ENCODE assay signal across 1 cellular context in genomic region chr2:226446406-226447001, GRCh38.
TF ChIP-seq lines count a peak whose summit lies in the region.

No MANE protein-coding gene starts in this region.

TF ChIP-seq in IMR-90, 13 proteins besides CTCF, POLR2A, EP300 and RAD21:
- TF ChIP-seq ELK1 (IDR thresholded peaks at IDR 0.05; ENCODE audit: borderline replicate concordance, low read depth, low read length) (no peak), MAFK (IDR thresholded peaks at IDR 0.05; ENCODE audit: low read depth, low read length) (no peak), RFX5 (IDR thresholded peaks at IDR 0.05; ENCODE audit: low read depth, low read length) (no peak), NFE2L2 (IDR thresholded peaks at IDR 0.05; ENCODE audit: low read depth, low read length) (no peak), SMC3 (IDR thresholded peaks at IDR 0.05; ENCODE audit: low read depth, low read length) (no peak), MAZ (IDR thresholded peaks at IDR 0.05; ENCODE audit: borderline replicate concordance, low read depth, low read length) (no peak), MXI1 (IDR thresholded peaks at IDR 0.05; ENCODE audit: borderline replicate concordance, low read depth, low read length) (no peak), CEBPB (IDR thresholded peaks at IDR 0.05; ENCODE audit: low read depth, low read length) (no peak), CHD1 (IDR thresholded peaks at IDR 0.05; ENCODE audit: low read depth, low read length) (no peak), RCOR1 (IDR thresholded peaks at IDR 0.05; ENCODE audit: insufficient replicate concordance, low read length) (no peak)
